In the genomic region with DNA sequence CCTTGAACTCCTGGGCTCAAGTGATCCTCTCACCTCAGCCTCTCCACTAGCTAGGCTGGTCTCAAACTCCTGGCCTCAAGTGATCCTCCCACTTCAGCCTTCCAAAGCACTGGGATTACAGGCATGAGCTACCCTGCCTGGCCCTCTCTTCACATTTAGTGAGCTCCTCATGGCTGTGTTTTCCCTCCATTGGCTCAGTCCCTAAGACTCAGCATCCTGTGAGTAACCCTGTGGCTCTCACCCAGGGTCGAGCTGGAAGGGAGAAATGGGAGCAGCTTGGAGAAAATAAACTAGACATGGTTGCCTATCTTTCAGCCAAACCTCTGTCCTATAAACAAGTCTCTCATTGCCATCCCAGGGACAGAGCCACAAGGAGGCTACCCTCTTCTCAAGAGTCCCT, we compare ENCODE assay signal across 25 cellular contexts. TPM values are rescaled to one million over a fixed set of nuclear protein-coding genes. Genes with fewer than 3 reads are reported as not detected.
A peak's percentile ranks its signal among the peaks of the same experiment; 100 is the strongest.
DNase-seq lines count a peak whose midpoint lies in the region; ATAC-seq and TF ChIP-seq lines count a peak whose summit lies in the region.
"Had no signal": no experiment of that assay in that cellular context is flagged by ENCODE, and none has a peak within 500 bp of the region (broad histone marks: within the 10 kb centered on the region; RNA-seq: fewer than 3 reads in every experiment).

No MANE protein-coding gene starts in this region.

- no peaks in the 10 kb centered on the region for H3K36me3 ChIP-seq in right atrium auricular region

- H3K9me3 ChIP-seq in right atrium auricular region: no peaks in the 10 kb centered on the region
- H3K9me3 ChIP-seq: A549, Caco-2, SK-N-SH had no signal

- H3K27ac Mint-ChIP-seq in stimulated activated naive B cell treated with anti-CD40 and anti-IgM and Interleukin-4, amounts not matched to agents 10 μg/mL and 1 μg/mL and 100 μg/mL, for 72 hours: peak overlapping the region; percentile 69

- H3K9me3 Mint-ChIP-seq in stimulated activated naive B cell treated with anti-CD40 and anti-IgM and Interleukin-4, amounts not matched to agents 10 μg/mL and 1 μg/mL and 100 μg/mL, for 72 hours: peaks cover 2 to 7% of the 10 kb centered on the region in 2 donors
- H3K9me3 Mint-ChIP-seq: CD4-positive, alpha-beta memory T cell had no signal

- H3K27ac ChIP-seq in right atrium auricular region: no peak overlapping the region
- H3K27ac ChIP-seq: A549 had no signal

- H3K4me3 Mint-ChIP-seq in stimulated activated naive B cell treated with anti-CD40 and anti-IgM and Interleukin-4, amounts not matched to agents 10 μg/mL and 1 μg/mL and 100 μg/mL, for 72 hours: no peak overlapping the region
- H3K4me3 Mint-ChIP-seq: CD4-positive, alpha-beta memory T cell had no signal

- peaks cover 0 to 10% of the 10 kb centered on the region in 2 donors for H3K4me1 ChIP-seq in right atrium auricular region

- DNase-seq in ELR (ENCODE audit: low read depth) (peak; percentile 50), M059J (ENCODE audit: low read depth) (peak; percentile 34), fibroblast of mammary gland (ENCODE audit: low read depth) (peak; percentile 35), NCI-H526 treated with DMSO at 0.1 percent for 48 hours (lab: John Stamatoyannopoulos, UW) (no peak), right atrium auricular region (ENCODE audit: low spot score) (no peak)
- no peak for DNase-seq in stimulated activated naive B cell treated with anti-CD40 and anti-IgM and Interleukin-4, amounts not matched to agents 10 μg/mL and 1 μg/mL and 100 μg/mL, for 72 hours
- DNase-seq: AML-193; Caco-2; CD4-positive, alpha-beta memory T cell; DMS79; H7; KBM-7; MM.1S; NCI-H1417; NCI-H1694 treated with DMSO at 0.1 percent for 48 hours; NCI-H2081; NCI-H226; NCI-H510A; NK-92 treated with Interleukin-12 subunit alpha and Interleukin-12 subunit beta, amount 100 ng/mL, for 24 hours; PC-3; SK-N-SH had no signal

- H3K4me3 ChIP-seq in fibroblast of mammary gland (ENCODE audit: control insufficient read depth, low read depth, low read length): no peak overlapping the region
- H3K4me3 ChIP-seq in right atrium auricular region: no peak overlapping the region
- H3K4me3 ChIP-seq: A549; BLaER1 treated with 17β-estradiol and CSF1 and Interleukin-3, amounts not matched to agents 10 nM and 100 nM had no signal

- no peak for TF ChIP-seq CTCF in fibroblast of mammary gland (conservative IDR thresholded peaks at IDR 0.05; ENCODE audit: control insufficient read depth, insufficient read depth, low read depth, low read length)
- no peak for TF ChIP-seq CTCF in right atrium auricular region (IDR thresholded peaks at IDR 0.05)

- peaks cover 23 to 49% of the 10 kb centered on the region in 2 donors for H3K4me1 Mint-ChIP-seq in stimulated activated naive B cell treated with anti-CD40 and anti-IgM and Interleukin-4, amounts not matched to agents 10 μg/mL and 1 μg/mL and 100 μg/mL, for 72 hours

- ATAC-seq in stimulated activated naive B cell treated with anti-CD40 and anti-IgM and Interleukin-4, amounts not matched to agents 10 μg/mL and 1 μg/mL and 100 μg/mL, for 72 hours (replicated peaks): no peak
- ATAC-seq in GM21619 (IDR thresholded peaks at IDR 0.05; ENCODE audit: unreplicated experiment) (no peak), HG03457 (IDR thresholded peaks at IDR 0.05; ENCODE audit: unreplicated experiment) (no peak)
- ATAC-seq: A549, PC-3 had no signal

- no peaks in the 10 kb centered on the region for H3K27me3 ChIP-seq in right atrium auricular region
- H3K27me3 ChIP-seq: BLaER1 treated with 17β-estradiol and CSF1 and Interleukin-3, amounts not matched to agents 10 nM and 100 nM had no signal

- no peaks in the 10 kb centered on the region for H3K27me3 Mint-ChIP-seq in stimulated activated naive B cell treated with anti-CD40 and anti-IgM and Interleukin-4, amounts not matched to agents 10 μg/mL and 1 μg/mL and 100 μg/mL, for 72 hours
- H3K27me3 Mint-ChIP-seq: CD4-positive, alpha-beta memory T cell had no signal

- peaks cover 75 to 76% of the 10 kb centered on the region in 2 donors for H3K36me3 Mint-ChIP-seq in stimulated activated naive B cell treated with anti-CD40 and anti-IgM and Interleukin-4, amounts not matched to agents 10 μg/mL and 1 μg/mL and 100 μg/mL, for 72 hours
- H3K36me3 Mint-ChIP-seq: CD4-positive, alpha-beta memory T cell had no signal

RNA-seq across cellular contexts. Expression of a gene that starts 17.5 kb away (rescaled TPM):
- 10.8 and 17.1 TPM in 2 replicates for total RNA-seq in M059J (2014; rRNA removed; shearing (Covaris generic))
- 10 to 100 TPM in 1 of 2 donors, 1 to 10 TPM in 1; 3.2 to 10.7 TPM for total RNA-seq in right atrium auricular region
- total RNA-seq: Caco-2 had no signal

Comparison
In these comparisons a context has a peak if more than half of its experiments do, and no peak if none do; other contexts are left out.
1. DNase-seq: peak in ELR (single experiment), M059J (single experiment) and fibroblast of mammary gland (single experiment); none in stimulated activated naive B cell treated with anti-CD40 and anti-IgM and Interleukin-4, amounts not matched to agents 10 μg/mL and 1 μg/mL and 100 μg/mL, for 72 hours (single experiment), NCI-H526 treated with DMSO at 0.1 percent for 48 hours (single experiment) and right atrium auricular region (single experiment).